8 cellular contexts compared by ENCODE assay signal in genomic region chr1:225921734-225922709, GRCh38. TPM values are rescaled to one million over a fixed set of nuclear protein-coding genes. Genes with fewer than 3 reads are reported as not detected.
DNase-seq lines count a peak whose midpoint lies in the region; ATAC-seq, FAIRE-seq and TF ChIP-seq lines count a peak whose summit lies in the region.

No MANE protein-coding gene starts in this region.

- peaks cover 8% of the 10 kb centered on the region for H4K20me1 ChIP-seq in astrocyte (ENCODE audit: insufficient read depth, low read length)

- H3K4me3 ChIP-seq in astrocyte (ENCODE audit: insufficient read depth, low read depth, low read length), result no peak overlapping the region

- H3K4me3 Mint-ChIP-seq in astrocyte (ENCODE audit: unreplicated experiment), result peak overlapping the region; percentile 97
- peak overlapping the region; percentile 87 for H3K4me3 Mint-ChIP-seq in natural killer cell treated with Interleukin-12 subunit alpha and Interleukin-12 subunit beta and Interleukin-15 and Interleukin-18, amount 100 ng/mL, for 72 hours

- H3K27me3 Mint-ChIP-seq in astrocyte (ENCODE audit: low read depth, unreplicated experiment), result no peaks in the 10 kb centered on the region
- H3K27me3 Mint-ChIP-seq in natural killer cell treated with Interleukin-12 subunit alpha and Interleukin-12 subunit beta and Interleukin-15 and Interleukin-18, amount 100 ng/mL, for 72 hours, result no peaks in the 10 kb centered on the region

- peaks cover 29% of the 10 kb centered on the region for H3K79me2 ChIP-seq in astrocyte (ENCODE audit: insufficient read depth, low read length)

- H3K27me3 ChIP-seq in astrocyte (ENCODE audit: insufficient read depth, low read length), result no peaks in the 10 kb centered on the region

- TF ChIP-seq CTCF in astrocyte (IDR thresholded peaks at IDR 0.05; ENCODE audit: insufficient read depth, low read depth, low read length), result no peak

- H2AFZ ChIP-seq in astrocyte (ENCODE audit: low read depth, low read length), result no peak overlapping the region

- peaks cover 17% of the 10 kb centered on the region for H3K4me1 ChIP-seq in astrocyte (ENCODE audit: insufficient read depth, low read length)

- no peak for FAIRE-seq in astrocyte (lab: Jason Lieb, UNC)

- peaks cover 9% of the 10 kb centered on the region for H3K36me3 ChIP-seq in astrocyte (ENCODE audit: insufficient read depth, low read length)

- no peaks in the 10 kb centered on the region for H3K9me3 ChIP-seq in astrocyte (ENCODE audit: insufficient read depth, low read depth, low read length)

- peaks cover 3% of the 10 kb centered on the region for H3K4me1 Mint-ChIP-seq in astrocyte (ENCODE audit: low read depth, unreplicated experiment)
- H3K4me1 Mint-ChIP-seq in natural killer cell treated with Interleukin-12 subunit alpha and Interleukin-12 subunit beta and Interleukin-15 and Interleukin-18, amount 100 ng/mL, for 72 hours (ENCODE audit: low read depth in 2 of 2), result peaks cover 19 to 29% of the 10 kb centered on the region in 2 donors

- no peak for ATAC-seq in natural killer cell treated with Interleukin-12 subunit alpha and Interleukin-12 subunit beta and Interleukin-15 and Interleukin-18, amount 100 ng/mL, for 72 hours
- ATAC-seq in GM18519 (IDR thresholded peaks at IDR 0.05; ENCODE audit: low FRiP score, unreplicated experiment), result no peak

- DNase-seq in DMS79 treated with DMSO at 0.1 percent for 48 hours (lab: John Stamatoyannopoulos, UW) (peak; percentile 85), NCI-H1105 treated with DMSO at 0.1 percent for 48 hours (lab: John Stamatoyannopoulos, UW) (peak; percentile 90), astrocyte (ENCODE audit: low read depth) (no peak), NCI-H1436 (lab: John Stamatoyannopoulos, UW) (no peak), KG1 (lab: John Stamatoyannopoulos, UW) (no peak), SHP77 treated with DMSO at 0.1 percent for 48 hours (lab: John Stamatoyannopoulos, UW) (no peak)
- no peak for DNase-seq in natural killer cell treated with Interleukin-12 subunit alpha and Interleukin-12 subunit beta and Interleukin-15 and Interleukin-18, amount 100 ng/mL, for 72 hours (ENCODE audit: low spot score)

- H3K4me2 ChIP-seq in astrocyte (ENCODE audit: low read length), result peak overlapping the region; percentile 94

- no peaks in the 10 kb centered on the region for H3K9me3 Mint-ChIP-seq in astrocyte (ENCODE audit: unreplicated experiment)
- H3K9me3 Mint-ChIP-seq in natural killer cell treated with Interleukin-12 subunit alpha and Interleukin-12 subunit beta and Interleukin-15 and Interleukin-18, amount 100 ng/mL, for 72 hours, result no peaks in the 10 kb centered on the region

- no peak overlapping the region for H3K27ac Mint-ChIP-seq in astrocyte (ENCODE audit: unreplicated experiment)
- H3K27ac Mint-ChIP-seq in natural killer cell treated with Interleukin-12 subunit alpha and Interleukin-12 subunit beta and Interleukin-15 and Interleukin-18, amount 100 ng/mL, for 72 hours, result peak overlapping the region; percentile 91 to 93

- H3K27ac ChIP-seq in astrocyte (ENCODE audit: low read depth, low read length), result no peak overlapping the region

- H3K9ac ChIP-seq in astrocyte (ENCODE audit: low read length), result peak overlapping the region; percentile 96

- peaks cover 21% of the 10 kb centered on the region for H3K36me3 Mint-ChIP-seq in astrocyte (ENCODE audit: low read depth, unreplicated experiment)
- peaks cover 8% of the 10 kb centered on the region for H3K36me3 Mint-ChIP-seq in natural killer cell treated with Interleukin-12 subunit alpha and Interleukin-12 subunit beta and Interleukin-15 and Interleukin-18, amount 100 ng/mL, for 72 hours

RNA-seq across cellular contexts. Expression of gene PYCR2, which starts 2.0 kb away (rescaled TPM):
- 38.1 and 39.8 TPM in 2 replicates for total RNA-seq in astrocyte
- total RNA-seq in natural killer cell treated with Interleukin-12 subunit alpha and Interleukin-12 subunit beta and Interleukin-15 and Interleukin-18, amount 100 ng/mL, for 72 hours, result 100 to 1,000 TPM; 102 to 127 TPM

RNA-seq across cellular contexts. Expression of gene LEFTY2, which starts 19.0 kb away (rescaled TPM):
- total RNA-seq in astrocyte, result 7.0 and 12.9 TPM in 2 replicates
- total RNA-seq in natural killer cell treated with Interleukin-12 subunit alpha and Interleukin-12 subunit beta and Interleukin-15 and Interleukin-18, amount 100 ng/mL, for 72 hours, result not detected

RNA-seq across cellular contexts. Expression of gene LEFTY1, which starts 33.1 kb away (rescaled TPM):
- 4.2 and 11.8 TPM in 2 replicates for total RNA-seq in astrocyte
- not detected for total RNA-seq in natural killer cell treated with Interleukin-12 subunit alpha and Interleukin-12 subunit beta and Interleukin-15 and Interleukin-18, amount 100 ng/mL, for 72 hours

RNA-seq across cellular contexts. Expression of gene TMEM63A, which starts 39.8 kb away (rescaled TPM):
- 28.7 and 29.0 TPM in 2 replicates for total RNA-seq in astrocyte
- total RNA-seq in natural killer cell treated with Interleukin-12 subunit alpha and Interleukin-12 subunit beta and Interleukin-15 and Interleukin-18, amount 100 ng/mL, for 72 hours, result 10 to 100 TPM; 42.7 to 53.6 TPM

Comparison
In these comparisons a context has a peak if more than half of its experiments do, and no peak if none do; other contexts are left out.
1. DNase-seq: peak in DMS79 treated with DMSO at 0.1 percent for 48 hours (single experiment) and NCI-H1105 treated with DMSO at 0.1 percent for 48 hours (single experiment); none in astrocyte (single experiment), natural killer cell treated with Interleukin-12 subunit alpha and Interleukin-12 subunit beta and Interleukin-15 and Interleukin-18, amount 100 ng/mL, for 72 hours (single experiment), NCI-H1436 (single experiment), KG1 (single experiment) and SHP77 treated with DMSO at 0.1 percent for 48 hours (single experiment).